ENCODE assay signal across 1 cellular context in the genomic region with DNA sequence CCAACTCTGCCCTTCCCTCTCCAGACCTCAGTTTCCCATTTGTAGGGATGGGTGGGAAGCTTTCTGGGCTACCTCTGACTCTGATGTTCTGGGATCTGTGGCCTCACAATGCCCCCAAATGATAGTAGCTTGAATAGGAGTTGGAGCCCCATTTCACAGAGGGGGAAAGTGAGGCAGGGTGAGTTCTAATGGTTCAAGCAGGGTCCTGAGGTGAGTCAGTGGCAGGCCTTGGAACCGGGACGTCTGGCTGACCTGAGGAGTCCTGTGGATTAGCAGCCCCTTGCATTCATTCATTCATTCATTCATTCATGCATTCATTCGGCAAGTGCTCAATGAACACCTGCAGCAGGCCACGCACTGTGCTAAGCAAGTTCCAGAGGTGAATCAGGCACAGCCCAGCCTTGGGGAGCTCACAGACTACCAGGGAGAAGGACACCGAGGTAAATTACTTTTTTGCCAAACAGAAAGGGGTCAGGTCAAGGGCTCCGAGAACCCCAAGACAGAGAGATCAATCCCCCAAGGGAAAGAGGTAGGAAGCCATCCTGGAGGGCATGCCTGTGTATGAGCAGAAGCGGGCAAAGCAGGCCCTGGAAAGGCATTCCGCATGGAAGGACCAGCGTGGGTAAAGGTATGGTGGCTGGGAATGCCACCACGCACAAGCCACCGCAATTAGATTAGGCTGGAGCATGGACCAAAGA.
TF ChIP-seq lines count a peak whose summit lies in the region.

No MANE protein-coding gene starts in this region.

TF ChIP-seq in GM12878, 131 proteins besides CTCF, POLR2A, EP300 and RAD21:
- no peak for TF ChIP-seq TCF12 (IDR thresholded peaks at IDR 0.05; ENCODE audit: low read depth, low read length)
- TF ChIP-seq ZNF24 (IDR thresholded peaks at IDR 0.05): peak; percentile 92
